Comparison of ENCODE assay signal across 14 cellular contexts in the genomic region with DNA sequence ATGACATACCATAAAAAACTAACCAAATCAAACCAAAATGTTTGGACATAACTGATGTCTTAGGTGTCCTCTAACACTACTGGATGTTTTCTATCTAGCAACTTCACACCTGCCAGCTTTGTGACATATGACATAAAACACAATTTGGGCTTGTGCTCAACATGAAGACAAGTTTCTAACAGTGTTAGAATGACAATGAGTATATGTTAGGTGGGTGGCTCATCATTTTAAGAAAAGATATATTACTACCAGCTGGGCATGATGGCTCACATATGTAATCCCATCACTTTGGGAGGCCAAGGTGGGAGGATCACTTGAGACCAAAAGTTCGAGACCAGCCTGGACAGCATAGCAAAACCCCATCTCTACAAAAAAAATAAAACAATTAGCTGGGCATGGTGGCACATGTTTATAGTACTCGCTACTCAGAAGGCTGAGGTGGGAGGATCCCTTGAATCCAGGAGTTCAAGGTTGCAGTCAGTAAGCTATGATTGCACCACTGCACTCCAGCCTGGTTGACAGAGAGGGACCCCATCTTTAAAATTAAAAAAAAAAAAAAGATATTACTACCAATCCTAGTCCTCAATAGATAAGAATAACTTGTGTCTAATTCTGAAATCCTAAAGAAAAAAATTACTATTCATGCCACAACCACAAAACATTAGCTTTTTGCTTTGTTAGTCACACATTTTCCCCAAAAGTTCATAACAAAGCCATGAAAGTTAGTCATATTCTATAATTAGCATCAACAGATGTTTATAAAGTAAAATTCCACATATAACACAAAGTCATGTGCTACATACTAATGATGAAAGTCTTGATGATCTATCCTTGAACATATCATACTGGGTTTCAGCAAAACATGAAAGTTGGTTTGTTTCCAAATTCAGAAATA. TPM values are rescaled to one million over a fixed set of nuclear protein-coding genes. Genes with fewer than 3 reads are reported as not detected.
A peak's percentile ranks its signal among the peaks of the same experiment; 100 is the strongest.
DNase-seq lines count a peak whose midpoint lies in the region; FAIRE-seq and TF ChIP-seq lines count a peak whose summit lies in the region.
"Had no signal": no experiment of that assay in that cellular context is flagged by ENCODE, and none has a peak within 500 bp of the region (broad histone marks: within the 10 kb centered on the region; RNA-seq: fewer than 3 reads in every experiment).

No MANE protein-coding gene starts in this region.

- no peaks in the 10 kb centered on the region for H3K36me3 ChIP-seq in uterus

- intact Hi-C loops in uterus (cut with DNase I; ENCODE audit: low total_unique reads) (no loop called here), posterior cingulate gyrus (cut with DNase I) (no loop called here)

- peak overlapping the region; percentile 26 for H3K4me3 Mint-ChIP-seq in activated naive CD4-positive, alpha-beta T cell treated with anti-CD3 and anti-CD28 coated beads, Interleukin-2, amount 50 U/mL, for 24 hours
- no peak overlapping the region for H3K4me3 Mint-ChIP-seq in activated naive CD4-positive, alpha-beta T cell treated with anti-CD3 and anti-CD28 coated beads, Interleukin-2, amount 10 ng/mL, durations not matched to agents 7 days and 5 days
- H3K4me3 Mint-ChIP-seq in activated CD4-positive, alpha-beta T cell treated with anti-CD3 and anti-CD28 coated beads, Interleukin-2, amount 10 ng/mL, durations not matched to agents 7 days and 5 days = no peak overlapping the region
- H3K4me3 Mint-ChIP-seq: immature natural killer cell had no signal

- no peak for FAIRE-seq in GM19239 (lab: Jason Lieb, UNC)

- POLR2A ChIA-PET in activated CD4-positive, alpha-beta T cell treated with anti-CD3 and anti-CD28 coated beads, Interleukin-2, amount 10 ng/mL, durations not matched to agents 7 days and 5 days (lab: Charles Lee) = no interaction called here

- peak overlapping the region; percentile 62 to 85 for H3K27ac ChIP-seq in uterus
- H3K27ac ChIP-seq: HL-60 had no signal

- no peaks in the 10 kb centered on the region for H3K27me3 Mint-ChIP-seq in activated naive CD4-positive, alpha-beta T cell treated with anti-CD3 and anti-CD28 coated beads, Interleukin-2, amount 50 U/mL, for 24 hours
- H3K27me3 Mint-ChIP-seq in activated naive CD4-positive, alpha-beta T cell treated with anti-CD3 and anti-CD28 coated beads, Interleukin-2, amount 10 ng/mL, durations not matched to agents 7 days and 5 days = no peaks in the 10 kb centered on the region
- H3K27me3 Mint-ChIP-seq in activated CD4-positive, alpha-beta T cell treated with anti-CD3 and anti-CD28 coated beads, Interleukin-2, amount 10 ng/mL, durations not matched to agents 7 days and 5 days = no peaks in the 10 kb centered on the region

- no peaks in the 10 kb centered on the region for H3K27me3 ChIP-seq in uterus

- peak overlapping the region; percentile 84 for H3K27ac Mint-ChIP-seq in activated naive CD4-positive, alpha-beta T cell treated with anti-CD3 and anti-CD28 coated beads, Interleukin-2, amount 50 U/mL, for 24 hours
- no peak overlapping the region for H3K27ac Mint-ChIP-seq in activated naive CD4-positive, alpha-beta T cell treated with anti-CD3 and anti-CD28 coated beads, Interleukin-2, amount 10 ng/mL, durations not matched to agents 7 days and 5 days
- no peak overlapping the region for H3K27ac Mint-ChIP-seq in activated CD4-positive, alpha-beta T cell treated with anti-CD3 and anti-CD28 coated beads, Interleukin-2, amount 10 ng/mL, durations not matched to agents 7 days and 5 days

- CTCF ChIA-PET in activated naive CD4-positive, alpha-beta T cell treated with anti-CD3 and anti-CD28 coated beads, Interleukin-2, amount 10 ng/mL, durations not matched to agents 7 days and 5 days (lab: Charles Lee) = no interaction called here
- CTCF ChIA-PET in activated CD4-positive, alpha-beta T cell treated with anti-CD3 and anti-CD28 coated beads, Interleukin-2, amount 10 ng/mL, durations not matched to agents 7 days and 5 days (lab: Charles Lee) = interaction anchor here (0.6 to 0.9 kb wide), 2 partner anchors 10 to 52 kb away, joined by 3 read pairs; no protein-coding TSS in a partner anchor

- H3K9me3 Mint-ChIP-seq in activated naive CD4-positive, alpha-beta T cell treated with anti-CD3 and anti-CD28 coated beads, Interleukin-2, amount 50 U/mL, for 24 hours = no peaks in the 10 kb centered on the region
- H3K9me3 Mint-ChIP-seq in activated naive CD4-positive, alpha-beta T cell treated with anti-CD3 and anti-CD28 coated beads, Interleukin-2, amount 10 ng/mL, durations not matched to agents 7 days and 5 days = no peaks in the 10 kb centered on the region
- no peaks in the 10 kb centered on the region for H3K9me3 Mint-ChIP-seq in activated CD4-positive, alpha-beta T cell treated with anti-CD3 and anti-CD28 coated beads, Interleukin-2, amount 10 ng/mL, durations not matched to agents 7 days and 5 days
- H3K9me3 Mint-ChIP-seq: immature natural killer cell had no signal

- H3K4me1 Mint-ChIP-seq in activated naive CD4-positive, alpha-beta T cell treated with anti-CD3 and anti-CD28 coated beads, Interleukin-2, amount 50 U/mL, for 24 hours = peaks cover 23% of the 10 kb centered on the region
- H3K4me1 Mint-ChIP-seq in activated naive CD4-positive, alpha-beta T cell treated with anti-CD3 and anti-CD28 coated beads, Interleukin-2, amount 10 ng/mL, durations not matched to agents 7 days and 5 days = no peaks in the 10 kb centered on the region
- no peaks in the 10 kb centered on the region for H3K4me1 Mint-ChIP-seq in activated CD4-positive, alpha-beta T cell treated with anti-CD3 and anti-CD28 coated beads, Interleukin-2, amount 10 ng/mL, durations not matched to agents 7 days and 5 days

- H3K4me1 ChIP-seq in uterus = peaks cover 0 to 8% of the 10 kb centered on the region in 2 donors

- no peak for DNase-seq in activated naive CD4-positive, alpha-beta T cell treated with anti-CD3 and anti-CD28 coated beads, Interleukin-2, amount 10 ng/mL, durations not matched to agents 7 days and 5 days
- DNase-seq in amniotic stem cell (lab: John Stamatoyannopoulos, UW) (peak; percentile 61), foreskin melanocyte (peak; percentile 68), uterus (no peak), posterior cingulate gyrus (no peak), GM19239 (ENCODE audit: insufficient read length, low spot score) (no peak)
- no peak for DNase-seq in activated CD4-positive, alpha-beta T cell treated with anti-CD3 and anti-CD28 coated beads, Interleukin-2, amount 10 ng/mL, durations not matched to agents 7 days and 5 days
- DNase-seq: activated CD4-positive, alpha-beta T cell treated with anti-CD3 and anti-CD28 coated beads for 4 hours; cortex of kidney; H7; immature natural killer cell; occipital lobe had no signal

- no peak for TF ChIP-seq CTCF in uterus (IDR thresholded peaks at IDR 0.05)

- H3K9me3 ChIP-seq in uterus = no peaks in the 10 kb centered on the region

- H3K36me3 Mint-ChIP-seq in activated naive CD4-positive, alpha-beta T cell treated with anti-CD3 and anti-CD28 coated beads, Interleukin-2, amount 50 U/mL, for 24 hours = peaks cover 11% of the 10 kb centered on the region
- H3K36me3 Mint-ChIP-seq in activated naive CD4-positive, alpha-beta T cell treated with anti-CD3 and anti-CD28 coated beads, Interleukin-2, amount 10 ng/mL, durations not matched to agents 7 days and 5 days = peaks cover 1% of the 10 kb centered on the region
- H3K36me3 Mint-ChIP-seq in activated CD4-positive, alpha-beta T cell treated with anti-CD3 and anti-CD28 coated beads, Interleukin-2, amount 10 ng/mL, durations not matched to agents 7 days and 5 days (ENCODE audit: low read depth) = no peaks in the 10 kb centered on the region

- no peak for TF ChIP-seq POLR2A in uterus (IDR thresholded peaks at IDR 0.05)

- H3K4me3 ChIP-seq in uterus = no peak overlapping the region

RNA-seq across cellular contexts. Expression of a gene that starts 59.9 kb away (rescaled TPM):
- 100 to 1,000 TPM in 1 of 4 donors, 10 to 100 TPM in 3; 56.5 to 148 (median 62.4) TPM for total RNA-seq in uterus
- 10 to 100 TPM; 27.1 to 30.1 TPM for total RNA-seq in activated CD4-positive, alpha-beta T cell treated with anti-CD3 and anti-CD28 coated beads, Interleukin-2, amount 10 ng/mL, durations not matched to agents 7 days and 5 days

Comparison
In these comparisons a context has a peak if more than half of its experiments do, and no peak if none do; other contexts are left out.
1. DNase-seq: peak in amniotic stem cell (single experiment) and foreskin melanocyte (single experiment); none in activated naive CD4-positive, alpha-beta T cell treated with anti-CD3 and anti-CD28 coated beads, Interleukin-2, amount 10 ng/mL, durations not matched to agents 7 days and 5 days (single experiment), uterus (0 of 2), posterior cingulate gyrus (0 of 10), GM19239 (single experiment) and activated CD4-positive, alpha-beta T cell treated with anti-CD3 and anti-CD28 coated beads, Interleukin-2, amount 10 ng/mL, durations not matched to agents 7 days and 5 days (single experiment).